In the genomic region with DNA sequence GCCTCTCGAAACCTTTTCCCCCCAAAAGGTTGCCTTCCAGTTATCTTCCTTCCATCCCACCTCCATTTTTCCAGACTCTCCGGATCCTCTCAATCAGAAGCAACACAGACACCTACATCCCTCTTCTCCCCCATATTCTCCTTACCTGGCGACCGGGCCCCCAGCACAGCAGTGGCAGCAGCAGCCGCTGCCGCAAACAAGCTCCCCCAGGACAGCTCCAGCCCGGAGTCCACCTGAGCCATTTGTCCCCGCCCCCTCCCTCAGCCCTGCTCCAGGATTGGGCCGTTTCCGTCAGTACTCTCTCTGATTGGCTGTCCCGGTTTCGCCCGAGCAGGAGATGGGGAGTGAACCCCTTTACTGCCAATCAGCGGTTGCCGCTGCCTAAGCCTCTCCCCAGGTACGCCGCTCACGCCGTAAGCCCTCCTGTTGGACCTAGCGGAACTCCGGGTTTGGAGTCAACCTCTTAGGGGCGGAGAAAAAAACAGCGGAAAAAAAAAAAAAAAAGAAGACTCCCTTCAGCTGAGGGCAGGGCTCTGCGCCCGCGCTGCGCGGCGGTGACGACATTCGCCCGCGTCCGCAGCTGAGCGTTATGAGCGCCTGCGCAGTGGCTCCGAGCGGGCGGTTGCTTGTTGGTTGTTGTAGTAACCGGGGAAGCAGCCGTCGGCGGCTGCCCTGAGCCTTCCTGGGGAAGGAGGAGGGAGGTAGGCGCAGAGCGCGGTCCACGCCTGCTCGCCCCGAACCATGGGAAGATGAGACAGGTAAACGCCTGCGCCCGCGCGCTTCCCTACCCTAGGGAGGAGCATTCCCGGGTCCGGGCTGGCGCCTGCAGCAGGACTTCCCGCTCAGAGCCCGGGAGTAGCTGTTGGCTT, we compare ENCODE assay signal across 1 cellular context.
TF ChIP-seq lines count a peak whose summit lies in the region.

A gene with protein sequence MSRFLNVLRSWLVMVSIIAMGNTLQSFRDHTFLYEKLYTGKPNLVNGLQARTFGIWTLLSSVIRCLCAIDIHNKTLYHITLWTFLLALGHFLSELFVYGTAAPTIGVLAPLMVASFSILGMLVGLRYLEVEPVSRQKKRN (minus strand): TSS at position 247 of the 869 bp plus-strand sequence. CDS start 3,374 bp downstream, outside the sequence.
A gene with protein sequence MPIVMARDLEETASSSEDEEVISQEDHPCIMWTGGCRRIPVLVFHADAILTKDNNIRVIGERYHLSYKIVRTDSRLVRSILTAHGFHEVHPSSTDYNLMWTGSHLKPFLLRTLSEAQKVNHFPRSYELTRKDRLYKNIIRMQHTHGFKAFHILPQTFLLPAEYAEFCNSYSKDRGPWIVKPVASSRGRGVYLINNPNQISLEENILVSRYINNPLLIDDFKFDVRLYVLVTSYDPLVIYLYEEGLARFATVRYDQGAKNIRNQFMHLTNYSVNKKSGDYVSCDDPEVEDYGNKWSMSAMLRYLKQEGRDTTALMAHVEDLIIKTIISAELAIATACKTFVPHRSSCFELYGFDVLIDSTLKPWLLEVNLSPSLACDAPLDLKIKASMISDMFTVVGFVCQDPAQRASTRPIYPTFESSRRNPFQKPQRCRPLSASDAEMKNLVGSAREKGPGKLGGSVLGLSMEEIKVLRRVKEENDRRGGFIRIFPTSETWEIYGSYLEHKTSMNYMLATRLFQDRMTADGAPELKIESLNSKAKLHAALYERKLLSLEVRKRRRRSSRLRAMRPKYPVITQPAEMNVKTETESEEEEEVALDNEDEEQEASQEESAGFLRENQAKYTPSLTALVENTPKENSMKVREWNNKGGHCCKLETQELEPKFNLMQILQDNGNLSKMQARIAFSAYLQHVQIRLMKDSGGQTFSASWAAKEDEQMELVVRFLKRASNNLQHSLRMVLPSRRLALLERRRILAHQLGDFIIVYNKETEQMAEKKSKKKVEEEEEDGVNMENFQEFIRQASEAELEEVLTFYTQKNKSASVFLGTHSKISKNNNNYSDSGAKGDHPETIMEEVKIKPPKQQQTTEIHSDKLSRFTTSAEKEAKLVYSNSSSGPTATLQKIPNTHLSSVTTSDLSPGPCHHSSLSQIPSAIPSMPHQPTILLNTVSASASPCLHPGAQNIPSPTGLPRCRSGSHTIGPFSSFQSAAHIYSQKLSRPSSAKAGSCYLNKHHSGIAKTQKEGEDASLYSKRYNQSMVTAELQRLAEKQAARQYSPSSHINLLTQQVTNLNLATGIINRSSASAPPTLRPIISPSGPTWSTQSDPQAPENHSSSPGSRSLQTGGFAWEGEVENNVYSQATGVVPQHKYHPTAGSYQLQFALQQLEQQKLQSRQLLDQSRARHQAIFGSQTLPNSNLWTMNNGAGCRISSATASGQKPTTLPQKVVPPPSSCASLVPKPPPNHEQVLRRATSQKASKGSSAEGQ (N-terminal part only) (plus strand): TSS at position 617 of the 869 bp plus-strand sequence. CDS start 1,904 bp downstream, outside the sequence.

TF ChIP-seq in SK-N-SH, 30 proteins besides CTCF, POLR2A, EP300 and RAD21 (continued from another document):
- TF ChIP-seq MXI1 (IDR thresholded peaks at IDR 0.05; ENCODE audit: low read depth, low read length): peak; percentile 58
- TF ChIP-seq NFIC (IDR thresholded peaks at IDR 0.05; ENCODE audit: borderline replicate concordance): no peak
- TF ChIP-seq TAF1 (IDR thresholded peaks at IDR 0.05; ENCODE audit: borderline replicate concordance, low read depth, low read length): no peak; the same call in 1 of the 2 replicates
- TF ChIP-seq SIN3A (IDR thresholded peaks at IDR 0.05; ENCODE audit: borderline replicate concordance, low read depth, low read length): peak; percentile 81; the same call in 1 of the 2 replicates
- TF ChIP-seq RXRA (IDR thresholded peaks at IDR 0.05; ENCODE audit: borderline replicate concordance, low read depth): no peak
- TF ChIP-seq CHD2 (IDR thresholded peaks at IDR 0.05; ENCODE audit: low read length, partially characterized antibody): peak; percentile 72
- TF ChIP-seq FOXM1 (IDR thresholded peaks at IDR 0.05; ENCODE audit: low read depth): no peak
- TF ChIP-seq RCOR1 (IDR thresholded peaks at IDR 0.05; ENCODE audit: low read length): no peak
- TF ChIP-seq, protein P1, sequence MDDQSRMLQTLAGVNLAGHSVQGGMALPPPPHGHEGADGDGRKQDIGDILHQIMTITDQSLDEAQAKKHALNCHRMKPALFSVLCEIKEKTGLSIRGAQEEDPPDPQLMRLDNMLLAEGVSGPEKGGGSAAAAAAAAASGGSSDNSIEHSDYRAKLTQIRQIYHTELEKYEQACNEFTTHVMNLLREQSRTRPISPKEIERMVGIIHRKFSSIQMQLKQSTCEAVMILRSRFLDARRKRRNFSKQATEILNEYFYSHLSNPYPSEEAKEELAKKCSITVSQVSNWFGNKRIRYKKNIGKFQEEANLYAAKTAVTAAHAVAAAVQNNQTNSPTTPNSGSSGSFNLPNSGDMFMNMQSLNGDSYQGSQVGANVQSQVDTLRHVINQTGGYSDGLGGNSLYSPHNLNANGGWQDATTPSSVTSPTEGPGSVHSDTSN (IDR thresholded peaks at IDR 0.05): peak; percentile 99
- no peak for TF ChIP-seq TCF12 (IDR thresholded peaks at IDR 0.05)
- no peak for TF ChIP-seq TEAD4 (IDR thresholded peaks at IDR 0.05; ENCODE audit: borderline replicate concordance, insufficient read depth)
- TF ChIP-seq ELF1 (IDR thresholded peaks at IDR 0.05): no peak; the same call in none of the 2 replicates
- TF ChIP-seq, protein P2, sequence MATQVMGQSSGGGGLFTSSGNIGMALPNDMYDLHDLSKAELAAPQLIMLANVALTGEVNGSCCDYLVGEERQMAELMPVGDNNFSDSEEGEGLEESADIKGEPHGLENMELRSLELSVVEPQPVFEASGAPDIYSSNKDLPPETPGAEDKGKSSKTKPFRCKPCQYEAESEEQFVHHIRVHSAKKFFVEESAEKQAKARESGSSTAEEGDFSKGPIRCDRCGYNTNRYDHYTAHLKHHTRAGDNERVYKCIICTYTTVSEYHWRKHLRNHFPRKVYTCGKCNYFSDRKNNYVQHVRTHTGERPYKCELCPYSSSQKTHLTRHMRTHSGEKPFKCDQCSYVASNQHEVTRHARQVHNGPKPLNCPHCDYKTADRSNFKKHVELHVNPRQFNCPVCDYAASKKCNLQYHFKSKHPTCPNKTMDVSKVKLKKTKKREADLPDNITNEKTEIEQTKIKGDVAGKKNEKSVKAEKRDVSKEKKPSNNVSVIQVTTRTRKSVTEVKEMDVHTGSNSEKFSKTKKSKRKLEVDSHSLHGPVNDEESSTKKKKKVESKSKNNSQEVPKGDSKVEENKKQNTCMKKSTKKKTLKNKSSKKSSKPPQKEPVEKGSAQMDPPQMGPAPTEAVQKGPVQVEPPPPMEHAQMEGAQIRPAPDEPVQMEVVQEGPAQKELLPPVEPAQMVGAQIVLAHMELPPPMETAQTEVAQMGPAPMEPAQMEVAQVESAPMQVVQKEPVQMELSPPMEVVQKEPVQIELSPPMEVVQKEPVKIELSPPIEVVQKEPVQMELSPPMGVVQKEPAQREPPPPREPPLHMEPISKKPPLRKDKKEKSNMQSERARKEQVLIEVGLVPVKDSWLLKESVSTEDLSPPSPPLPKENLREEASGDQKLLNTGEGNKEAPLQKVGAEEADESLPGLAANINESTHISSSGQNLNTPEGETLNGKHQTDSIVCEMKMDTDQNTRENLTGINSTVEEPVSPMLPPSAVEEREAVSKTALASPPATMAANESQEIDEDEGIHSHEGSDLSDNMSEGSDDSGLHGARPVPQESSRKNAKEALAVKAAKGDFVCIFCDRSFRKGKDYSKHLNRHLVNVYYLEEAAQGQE (IDR thresholded peaks at IDR 0.05; ENCODE audit: low read depth, low read length): no peak; the same call in 1 of the 2 replicates
- TF ChIP-seq YY1 (IDR thresholded peaks at IDR 0.05; ENCODE audit: low read depth): 0 out of 2 replicates have a peak, but pooled peaks have one; percentile 13
- TF ChIP-seq MEF2A (IDR thresholded peaks at IDR 0.05; ENCODE audit: borderline replicate concordance, low read depth): no peak
- TF ChIP-seq, protein P3, sequence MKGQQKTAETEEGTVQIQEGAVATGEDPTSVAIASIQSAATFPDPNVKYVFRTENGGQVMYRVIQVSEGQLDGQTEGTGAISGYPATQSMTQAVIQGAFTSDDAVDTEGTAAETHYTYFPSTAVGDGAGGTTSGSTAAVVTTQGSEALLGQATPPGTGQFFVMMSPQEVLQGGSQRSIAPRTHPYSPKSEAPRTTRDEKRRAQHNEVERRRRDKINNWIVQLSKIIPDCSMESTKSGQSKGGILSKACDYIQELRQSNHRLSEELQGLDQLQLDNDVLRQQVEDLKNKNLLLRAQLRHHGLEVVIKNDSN (IDR thresholded peaks at IDR 0.05; ENCODE audit: borderline replicate concordance, low read depth): no peak
- no peak for TF ChIP-seq JUND (IDR thresholded peaks at IDR 0.05)
- TF ChIP-seq, protein P4, sequence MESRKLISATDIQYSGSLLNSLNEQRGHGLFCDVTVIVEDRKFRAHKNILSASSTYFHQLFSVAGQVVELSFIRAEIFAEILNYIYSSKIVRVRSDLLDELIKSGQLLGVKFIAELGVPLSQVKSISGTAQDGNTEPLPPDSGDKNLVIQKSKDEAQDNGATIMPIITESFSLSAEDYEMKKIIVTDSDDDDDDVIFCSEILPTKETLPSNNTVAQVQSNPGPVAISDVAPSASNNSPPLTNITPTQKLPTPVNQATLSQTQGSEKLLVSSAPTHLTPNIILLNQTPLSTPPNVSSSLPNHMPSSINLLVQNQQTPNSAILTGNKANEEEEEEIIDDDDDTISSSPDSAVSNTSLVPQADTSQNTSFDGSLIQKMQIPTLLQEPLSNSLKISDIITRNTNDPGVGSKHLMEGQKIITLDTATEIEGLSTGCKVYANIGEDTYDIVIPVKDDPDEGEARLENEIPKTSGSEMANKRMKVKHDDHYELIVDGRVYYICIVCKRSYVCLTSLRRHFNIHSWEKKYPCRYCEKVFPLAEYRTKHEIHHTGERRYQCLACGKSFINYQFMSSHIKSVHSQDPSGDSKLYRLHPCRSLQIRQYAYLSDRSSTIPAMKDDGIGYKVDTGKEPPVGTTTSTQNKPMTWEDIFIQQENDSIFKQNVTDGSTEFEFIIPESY (IDR thresholded peaks at IDR 0.05; ENCODE audit: borderline replicate concordance, low read depth): no peak
- peak; percentile 63 for TF ChIP-seq GABPA (IDR thresholded peaks at IDR 0.05; ENCODE audit: low read depth)
